ENCODE assay signal across 1 cellular context in the genomic region with DNA sequence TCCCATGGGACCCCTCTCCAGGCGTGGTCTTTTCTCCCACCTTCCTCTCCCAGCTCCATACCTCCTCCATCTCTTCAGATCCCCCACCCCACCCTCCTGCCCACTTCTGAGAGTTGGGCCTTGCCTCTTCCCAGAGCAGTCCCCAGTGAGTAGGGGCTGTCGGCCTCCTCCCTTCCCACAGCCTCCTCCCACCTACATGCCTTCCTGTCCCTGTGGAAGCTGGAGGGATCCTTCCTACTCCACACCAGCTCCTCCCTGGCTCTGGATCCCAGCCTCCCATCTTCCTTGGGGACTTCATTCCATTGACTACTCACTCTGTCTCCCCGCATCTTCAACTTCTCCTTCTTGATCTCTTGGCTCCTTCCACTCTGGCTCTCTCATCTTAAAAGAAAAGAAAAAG.
TF ChIP-seq lines count a peak whose summit lies in the region.

No MANE protein-coding gene starts in this region.

TF ChIP-seq in H1, 55 proteins besides CTCF, POLR2A, EP300 and RAD21:
- TF ChIP-seq SUZ12 (IDR thresholded peaks at IDR 0.05; ENCODE audit: low read length) (no peak), ASH2L (IDR thresholded peaks at IDR 0.05; ENCODE audit: low read length) (no peak), POU5F1 (IDR thresholded peaks at IDR 0.05; ENCODE audit: low read depth, low read length) (no peak), TAF1 (IDR thresholded peaks at IDR 0.05; ENCODE audit: low read depth, low read length) (no peak), CEBPB (IDR thresholded peaks at IDR 0.05; ENCODE audit: low read depth, low read length) (no peak), RNF2 (IDR thresholded peaks at IDR 0.05; ENCODE audit: borderline replicate concordance, low read depth, low read length, missing control alignments, poor library complexity, severe bottlenecking) (no peak), SAP30 (IDR thresholded peaks at IDR 0.05; ENCODE audit: insufficient read depth, insufficient replicate concordance, low read length) (no peak), RBBP5 (IDR thresholded peaks at IDR 0.05; ENCODE audit: borderline replicate concordance, low read depth, low read length) (no peak), MAFK (IDR thresholded peaks at IDR 0.05; ENCODE audit: low read depth, low read length) (no peak), NRF1 (IDR thresholded peaks at IDR 0.05; ENCODE audit: low read depth, low read length) (no peak)
- TF ChIP-seq, protein P1, sequence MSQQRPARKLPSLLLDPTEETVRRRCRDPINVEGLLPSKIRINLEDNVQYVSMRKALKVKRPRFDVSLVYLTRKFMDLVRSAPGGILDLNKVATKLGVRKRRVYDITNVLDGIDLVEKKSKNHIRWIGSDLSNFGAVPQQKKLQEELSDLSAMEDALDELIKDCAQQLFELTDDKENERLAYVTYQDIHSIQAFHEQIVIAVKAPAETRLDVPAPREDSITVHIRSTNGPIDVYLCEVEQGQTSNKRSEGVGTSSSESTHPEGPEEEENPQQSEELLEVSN (IDR thresholded peaks at IDR 0.05), result no peak
